ENCODE assay signal across 23 cellular contexts in the genomic region with DNA sequence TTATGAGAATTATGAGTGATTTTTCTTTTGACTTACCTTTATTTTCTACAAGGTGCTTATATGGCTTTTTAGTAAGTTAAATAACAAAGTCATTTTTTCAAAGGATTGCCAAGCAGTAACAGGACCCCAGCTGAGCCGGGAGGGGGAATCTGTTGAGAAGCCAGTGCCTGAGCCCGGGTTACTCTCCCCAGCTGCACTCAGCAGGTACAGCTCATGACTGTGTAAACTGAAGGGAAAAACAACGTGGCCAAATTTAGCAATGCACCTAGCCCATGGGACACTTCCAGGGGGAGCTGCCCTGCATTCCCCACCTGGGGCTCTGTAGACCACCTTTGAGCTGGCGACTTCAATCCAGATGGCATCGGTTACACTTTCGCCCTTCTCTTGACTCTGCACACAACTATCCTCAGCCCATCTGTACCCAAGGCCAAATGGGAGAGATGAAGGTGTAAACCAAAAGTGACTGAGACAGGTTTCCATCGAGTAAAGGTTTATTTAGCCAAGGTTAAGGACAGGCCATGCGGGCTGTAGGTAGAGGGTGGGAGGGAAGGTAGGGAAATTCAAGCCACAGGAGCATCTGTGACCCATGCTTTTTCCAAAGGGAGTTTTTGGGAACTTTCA. TPM values are rescaled to one million over a fixed set of nuclear protein-coding genes. Genes with fewer than 3 reads are reported as not detected.
"Had no signal": no experiment of that assay in that cellular context is flagged by ENCODE, and none has a peak within 500 bp of the region (broad histone marks: within the 10 kb centered on the region; RNA-seq: fewer than 3 reads in every experiment).

No MANE protein-coding gene starts in this region.

- H3K27ac Mint-ChIP-seq: activated T-helper 1 cell treated with anti-CD3 and anti-CD28 coated beads, Interleukin-12 subunit alpha, Interleukin-12 subunit beta, Interleukin-2, Interleukin-4 antibody, amounts not matched to agents 30 ng/mL and 10 ng/mL and 1 ng/mL, durations not matched to agents 14 hours and 24 hours and 36 hours; dendritic cell treated with granulocyte-macrophage colony-stimulating factor and Interleukin-4, amounts not matched to agents 40 ng/mL and 50 ng/mL, for 4 days; naive thymus-derived CD4-positive, alpha-beta T cell; stimulated activated naive B cell treated with anti-CD40 and anti-IgM and Interleukin-4, amounts not matched to agents 10 μg/mL and 1 μg/mL and 100 μg/mL, for 72 hours had no signal

- H3K36me3 ChIP-seq: brain microvascular endothelial cell, pancreas, thyroid gland, vagina had no signal

- H3K4me3 Mint-ChIP-seq: activated T-helper 1 cell treated with anti-CD3 and anti-CD28 coated beads, Interleukin-12 subunit alpha, Interleukin-12 subunit beta, Interleukin-2, Interleukin-4 antibody, amounts not matched to agents 30 ng/mL and 10 ng/mL and 1 ng/mL, durations not matched to agents 14 hours and 24 hours and 36 hours; dendritic cell treated with granulocyte-macrophage colony-stimulating factor and Interleukin-4, amounts not matched to agents 40 ng/mL and 50 ng/mL, for 4 days; naive thymus-derived CD4-positive, alpha-beta T cell; stimulated activated naive B cell treated with anti-CD40 and anti-IgM and Interleukin-4, amounts not matched to agents 10 μg/mL and 1 μg/mL and 100 μg/mL, for 72 hours had no signal

- H3K4me1 Mint-ChIP-seq: stimulated activated naive B cell treated with anti-CD40 and anti-IgM and Interleukin-4, amounts not matched to agents 10 μg/mL and 1 μg/mL and 100 μg/mL, for 72 hours had no signal

- H3K4me3 ChIP-seq: mucosa of descending colon, pancreas, thyroid gland, vagina had no signal

- H3K27me3 ChIP-seq: brain microvascular endothelial cell, pancreas, thyroid gland, vagina had no signal

- H3K27ac ChIP-seq: brain microvascular endothelial cell, thyroid gland, vagina had no signal

- H3K9me3 ChIP-seq: mucosa of descending colon, pancreas, thyroid gland, vagina had no signal

- H3K36me3 Mint-ChIP-seq: naive thymus-derived CD4-positive, alpha-beta T cell; stimulated activated naive B cell treated with anti-CD40 and anti-IgM and Interleukin-4, amounts not matched to agents 10 μg/mL and 1 μg/mL and 100 μg/mL, for 72 hours had no signal

- H3K4me1 ChIP-seq: pancreas, thyroid gland, vagina had no signal

- H3K9me3 Mint-ChIP-seq: activated T-helper 1 cell treated with anti-CD3 and anti-CD28 coated beads, Interleukin-12 subunit alpha, Interleukin-12 subunit beta, Interleukin-2, Interleukin-4 antibody, amounts not matched to agents 30 ng/mL and 10 ng/mL and 1 ng/mL, durations not matched to agents 14 hours and 24 hours and 36 hours; dendritic cell treated with granulocyte-macrophage colony-stimulating factor and Interleukin-4, amounts not matched to agents 40 ng/mL and 50 ng/mL, for 4 days had no signal

- DNase-seq: activated CD4-positive, CD25-positive, alpha-beta regulatory T cell treated with anti-CD3 and anti-CD28 coated beads, Interleukin-2, amount 50 U/mL, for 72 hours; activated naive CD4-positive, alpha-beta T cell treated with Interleukin-2 at 50 U/mL for 16 hours; anterior cingulate cortex; cerebellar nuclear complex; effector memory CD4-positive, alpha-beta T cell; foreskin melanocyte; mammary epithelial cell; mucosa of descending colon; naive thymus-derived CD4-positive, alpha-beta T cell; pancreas; retina; stimulated activated CD4-positive, alpha-beta T cell treated with anti-CD3 and anti-CD28 coated beads, Interleukin-15, amount 100 ng/mL, for 24 hours; stimulated activated CD4-positive, alpha-beta T cell treated with anti-CD3 and anti-CD28 coated beads, Interleukin-4, amount 100 ng/mL, for 1 hour; stimulated activated naive B cell treated with anti-CD40 and anti-IgM and Interleukin-4, amounts not matched to agents 10 μg/mL and 1 μg/mL and 100 μg/mL, for 72 hours; T1000; thyroid gland had no signal

RNA-seq across cellular contexts. Expression of a gene that starts 18.2 kb away (rescaled TPM):
- total RNA-seq: activated CD8-positive, alpha-beta memory T cell treated with anti-CD3 and anti-CD28 coated beads for 36 hours; activated T-helper 1 cell treated with anti-CD3 and anti-CD28 coated beads, Interleukin-12 subunit alpha, Interleukin-12 subunit beta, Interleukin-2, Interleukin-4 antibody, amounts not matched to agents 30 ng/mL and 10 ng/mL and 1 ng/mL, durations not matched to agents 14 hours and 24 hours and 36 hours; left lobe of liver; mammary epithelial cell had no signal
- polyA plus RNA-seq: keratinocyte; mammary epithelial cell; naive thymus-derived CD4-positive, alpha-beta T cell had no signal

RNA-seq across cellular contexts. Expression of a gene that starts 56.0 kb away (rescaled TPM):
- total RNA-seq: activated CD8-positive, alpha-beta memory T cell treated with anti-CD3 and anti-CD28 coated beads for 36 hours; activated T-helper 1 cell treated with anti-CD3 and anti-CD28 coated beads, Interleukin-12 subunit alpha, Interleukin-12 subunit beta, Interleukin-2, Interleukin-4 antibody, amounts not matched to agents 30 ng/mL and 10 ng/mL and 1 ng/mL, durations not matched to agents 14 hours and 24 hours and 36 hours; left lobe of liver; mammary epithelial cell; mucosa of descending colon; naive thymus-derived CD4-positive, alpha-beta T cell; pancreas; thyroid gland; vagina had no signal
- polyA plus RNA-seq: keratinocyte; mammary epithelial cell; naive thymus-derived CD4-positive, alpha-beta T cell; pancreas had no signal
